33 cellular contexts compared by ENCODE assay signal in genomic region chr20:33104336-33104735, GRCh38. TPM values are rescaled to one million over a fixed set of nuclear protein-coding genes. Genes with fewer than 3 reads are reported as not detected.
"Had no signal": no experiment of that assay in that cellular context is flagged by ENCODE, and none has a peak within 500 bp of the region (broad histone marks: within the 10 kb centered on the region; RNA-seq: fewer than 3 reads in every experiment).

No MANE protein-coding gene starts in this region.

- H3K4me3 ChIP-seq: colonic mucosa, esophagus squamous epithelium, gastrocnemius medialis, heart right ventricle, left lung, lower lobe of right lung had no signal

- DNase-seq: colonic mucosa; cortex of kidney; effector CD8-positive, alpha-beta T cell; effector memory CD8-positive, alpha-beta T cell; endodermal cell; erythroblast; esophagus squamous epithelium; foreskin fibroblast; foreskin melanocyte; gastrocnemius medialis; glutamatergic neuron; head of caudate nucleus; heart right ventricle; hippocampal formation; left cardiac atrium; left lung; left ventricle myocardium superior; lower lobe of right lung; mesenchymal stem cell; midbrain had no signal

- H3K4me1 ChIP-seq: colonic mucosa, gastrocnemius medialis, left lung, lower lobe of right lung had no signal

- H3K27ac ChIP-seq: colonic mucosa, epithelial cell of prostate, esophagus squamous epithelium, gastrocnemius medialis, heart right ventricle, left lung, lower lobe of right lung had no signal

- H3K9me3 ChIP-seq: colonic mucosa, esophagus squamous epithelium, gastrocnemius medialis, heart right ventricle, left lung, lower lobe of right lung had no signal

- H3K27me3 ChIP-seq: colonic mucosa had no signal

- FAIRE-seq: endometrium, islet of Langerhans, keratinocyte had no signal

- H3K36me3 ChIP-seq: colonic mucosa, esophagus squamous epithelium, gastrocnemius medialis, heart right ventricle, left lung, lower lobe of right lung had no signal

- ATAC-seq: effector memory CD8-positive, alpha-beta T cell; esophagus mucosa; gastrocnemius medialis; heart right ventricle; left cardiac atrium; left lung; left ventricle myocardium superior; lower lobe of right lung had no signal

RNA-seq across cellular contexts. Expression of gene BPIFB4, which starts 24.9 kb away (rescaled TPM):
- total RNA-seq: cerebellum, colonic mucosa, dermis microvascular lymphatic vessel endothelial cell, esophagus mucosa, esophagus squamous epithelium, gastrocnemius medialis, glomerular endothelial cell, heart right ventricle, kidney epithelial cell, left cardiac atrium, left lung, left ventricle myocardium superior, lower leg skin, lower lobe of right lung, lung microvascular endothelial cell, mononuclear cell, mucosa of gallbladder had no signal
- polyA plus RNA-seq: heart right ventricle, keratinocyte had no signal

RNA-seq across cellular contexts. Expression of gene BPIFB3, which starts 50.6 kb away (rescaled TPM):
- total RNA-seq: cerebellum, colonic mucosa, dermis microvascular lymphatic vessel endothelial cell, endodermal cell, esophagus mucosa, esophagus squamous epithelium, gastrocnemius medialis, glomerular endothelial cell, heart right ventricle, kidney epithelial cell, left cardiac atrium, left lung, left ventricle myocardium superior, lower leg skin, lower lobe of right lung, lung microvascular endothelial cell, mononuclear cell, mucosa of gallbladder had no signal
- polyA plus RNA-seq: heart right ventricle, keratinocyte had no signal
